Comparison of ENCODE assay signal across 18 cellular contexts in the genomic region with DNA sequence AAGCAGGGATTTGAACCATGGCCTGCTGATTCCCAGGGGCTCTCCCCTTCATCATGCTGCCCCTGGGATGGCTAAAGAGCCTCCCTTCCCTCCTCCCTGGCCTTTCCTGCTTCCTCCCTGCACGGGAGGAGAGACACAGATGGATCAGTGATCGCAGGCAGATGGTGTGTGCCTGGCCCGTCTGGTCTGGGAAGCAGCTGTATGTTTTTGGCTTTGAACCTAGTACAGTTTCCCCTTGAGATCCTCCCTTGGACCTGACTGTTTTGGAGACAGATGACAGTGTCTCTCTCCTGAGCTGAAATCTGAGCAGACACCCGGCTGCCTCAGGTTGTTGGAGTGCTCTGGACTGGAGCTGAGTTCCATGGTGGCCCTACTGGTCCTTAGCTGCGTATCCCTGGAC. TPM values are rescaled to one million over a fixed set of nuclear protein-coding genes. Genes with fewer than 3 reads are reported as not detected.
DNase-seq lines count a peak whose midpoint lies in the region; ATAC-seq, FAIRE-seq and TF ChIP-seq lines count a peak whose summit lies in the region.
"Had no signal": no experiment of that assay in that cellular context is flagged by ENCODE, and none has a peak within 500 bp of the region (broad histone marks: within the 10 kb centered on the region; RNA-seq: fewer than 3 reads in every experiment).

No MANE protein-coding gene starts in this region.

- no peak for DNase-seq in GM23338 (ENCODE audit: low spot score)
- peak; percentile 0 for DNase-seq in NCI-H446 treated with DMSO at 0.1 percent for 48 hours (lab: John Stamatoyannopoulos, UW)
- no peak for DNase-seq in H1 (ENCODE audit: low read depth in 1 of 2, low spot score in 2 of 2)
- no peak for DNase-seq in stimulated activated effector memory CD8-positive, alpha-beta T cell treated with anti-CD3 and anti-CD28 coated beads, Interleukin-12 subunit alpha, Interleukin-12 subunit beta, amount 100 ng/mL, for 72 hours (ENCODE audit: low spot score in 2 of 2)
- no peak for DNase-seq in trophoblast cell
- no peak for DNase-seq in MV-4-11 (lab: John Stamatoyannopoulos, UW)
- DNase-seq: AML-193; Caco-2; CD4-positive, CD25-positive, alpha-beta regulatory T cell; NCI-H1436; NCI-H2107; Right ventricle myocardium superior; SK-N-SH; T-helper 1 cell had no signal

- H4K8ac ChIP-seq in H1 (ENCODE audit: extremely low read depth, insufficient read depth, low read length): no peak overlapping the region
- no peak overlapping the region for H4K8ac ChIP-seq in trophoblast cell (ENCODE audit: low read depth, low read length)

- H3K79me1 ChIP-seq in H1 (ENCODE audit: low read depth, low read length) (no peaks in the 10 kb centered on the region), trophoblast cell (ENCODE audit: low read length) (no peaks in the 10 kb centered on the region)

- TF ChIP-seq CTCF in GM23338 (conservative IDR thresholded peaks at IDR 0.05; ENCODE audit: low read depth in 2 of 2) (no peak), H1 (IDR thresholded peaks at IDR 0.05; ENCODE audit: control extremely low read depth in 1 of 3, insufficient read depth in 1 of 3, low read depth in 1 of 3, low read length in 3 of 3) (no peak)

- H3K4ac ChIP-seq in H1 (replicated peaks; ENCODE audit: insufficient read length, low read depth, low read length) (no peak overlapping the region), trophoblast cell (ENCODE audit: low read depth, low read length) (no peak overlapping the region)

- H3K4me1 ChIP-seq in GM23338 (ENCODE audit: insufficient read depth) (no peaks in the 10 kb centered on the region), H1 (replicated peaks in 1 of 4; ENCODE audit: control insufficient read depth in 3 of 4, insufficient read depth in 4 of 4, low read length in 3 of 4) (no peaks in the 10 kb centered on the region), trophoblast cell (ENCODE audit: control insufficient read depth in 1 of 2, insufficient read depth in 2 of 2, low read length in 2 of 2) (peaks cover 0 to 5% of the 10 kb centered on the region in 2 experiments)
- H3K4me1 ChIP-seq: HAP-1 had no signal

- CTCF ChIA-PET in H1 (lab: Charles Lee; ENCODE audit: partially characterized antibody): interaction anchor here (1.6 kb wide), 1 partner anchor 31 kb away, joined by 5 read pairs; no protein-coding TSS in a partner anchor

- peaks cover 3% of the 10 kb centered on the region; the same call in 2 of the 3 replicates for H3K9me3 Mint-ChIP-seq in GM23338
- peaks cover 2% of the 10 kb centered on the region for H3K9me3 Mint-ChIP-seq in stimulated activated effector memory CD8-positive, alpha-beta T cell treated with anti-CD3 and anti-CD28 coated beads, Interleukin-12 subunit alpha, Interleukin-12 subunit beta, amount 100 ng/mL, for 72 hours

- H3K23ac ChIP-seq in H1 (ENCODE audit: insufficient read length) (no peak overlapping the region), trophoblast cell (ENCODE audit: low read length) (no peak overlapping the region)

- no peak overlapping the region for H3K4me3 ChIP-seq in GM23338
- H3K4me3 ChIP-seq in H1 (ENCODE audit: extremely low read depth in 1 of 4, insufficient read depth in 2 of 4, low read depth in 3 of 4, low read length in 4 of 4): no peak overlapping the region
- H3K4me3 ChIP-seq in trophoblast cell (ENCODE audit: low read depth, low read length): no peak overlapping the region
- H3K4me3 ChIP-seq: HAP-1, K562 had no signal

- H3K27me3 ChIP-seq in GM23338 (ENCODE audit: insufficient read depth) (no peaks in the 10 kb centered on the region), H1 (replicated peaks in 1 of 4; ENCODE audit: control insufficient read depth in 3 of 4, extremely low read depth in 1 of 4, insufficient read depth in 3 of 4, low read length in 3 of 4) (no peaks in the 10 kb centered on the region), trophoblast cell (ENCODE audit: insufficient read depth, low read length) (no peaks in the 10 kb centered on the region)

- H3K9me3 ChIP-seq in H1 (ENCODE audit: insufficient read depth in 2 of 2, low read depth in 1 of 2, low read length in 1 of 2) (no peaks in the 10 kb centered on the region), trophoblast cell (ENCODE audit: insufficient read depth, low read depth, low read length) (no peaks in the 10 kb centered on the region)

- 0 out of 2 replicates have a peak overlapping the region, but pooled peaks have one; percentile 32 for H2AFZ ChIP-seq in GM23338
- H2AFZ ChIP-seq in H1 (ENCODE audit: low read length): no peak overlapping the region
- H2AFZ ChIP-seq in trophoblast cell (ENCODE audit: insufficient read depth, low read length, poor library complexity): no peak overlapping the region

- H4K5ac ChIP-seq in H1 (ENCODE audit: insufficient read length, low read depth, low read length): no peak overlapping the region

- H3K56ac ChIP-seq in H1 (replicated peaks; ENCODE audit: insufficient read length, low read depth, low read length): no peak overlapping the region

- no peak for TF ChIP-seq EP300 in H1 (IDR thresholded peaks at IDR 0.05; ENCODE audit: borderline replicate concordance in 1 of 2, low read depth in 2 of 2, low read length in 2 of 2)

- H3K14ac ChIP-seq in H1 (ENCODE audit: insufficient read length): no peak overlapping the region
- H3K14ac ChIP-seq in trophoblast cell (ENCODE audit: low read length): no peak overlapping the region

- H3K18ac ChIP-seq in H1 (ENCODE audit: extremely low read depth, low read length) (no peak overlapping the region), trophoblast cell (ENCODE audit: low read length) (no peak overlapping the region)

- H2BK12ac ChIP-seq in H1 (ENCODE audit: low read depth, low read length): no peak overlapping the region
- no peak overlapping the region for H2BK12ac ChIP-seq in trophoblast cell (ENCODE audit: low read length)

- no peak overlapping the region for H3K27ac Mint-ChIP-seq in GM23338
- H3K27ac Mint-ChIP-seq in stimulated activated effector memory CD8-positive, alpha-beta T cell treated with anti-CD3 and anti-CD28 coated beads, Interleukin-12 subunit alpha, Interleukin-12 subunit beta, amount 100 ng/mL, for 72 hours: peak overlapping the region; percentile 7
- H3K27ac Mint-ChIP-seq: CD4-positive, CD25-positive, alpha-beta regulatory T cell had no signal

- H3K9me2 ChIP-seq in GM23338 (ENCODE audit: insufficient read depth): no peaks in the 10 kb centered on the region
- H3K9me2 ChIP-seq: SK-N-SH had no signal

- H2BK15ac ChIP-seq in H1 (ENCODE audit: low read length): no peak overlapping the region

- H3K23me2 ChIP-seq in H1 (ENCODE audit: low read depth, low read length): no peaks in the 10 kb centered on the region

- no peaks in the 10 kb centered on the region for H3F3A ChIP-seq in GM23338 (replicated peaks; ENCODE audit: low read depth)

- peaks cover 3% of the 10 kb centered on the region for H3K27me3 Mint-ChIP-seq in GM23338 (ENCODE audit: insufficient read depth, low read depth, poor library complexity)

- no peak overlapping the region for H4K12ac ChIP-seq in trophoblast cell (ENCODE audit: low read depth, low read length)

- no peak overlapping the region for H2BK5ac ChIP-seq in H1 (ENCODE audit: low read depth, low read length)
- H2BK5ac ChIP-seq in trophoblast cell (ENCODE audit: low read depth, low read length, poor library complexity): no peak overlapping the region

- no peak overlapping the region for H3K27ac ChIP-seq in GM23338 (ENCODE audit: low read depth)
- H3K27ac ChIP-seq in H1 (ENCODE audit: low read depth, low read length): no peak overlapping the region
- H3K27ac ChIP-seq in trophoblast cell (ENCODE audit: low read depth, low read length): no peak overlapping the region

- H3K9ac ChIP-seq in H1 (replicated peaks in 1 of 4; ENCODE audit: extremely low read depth in 1 of 4, low read depth in 3 of 4, low read length in 3 of 4) (no peak overlapping the region), trophoblast cell (ENCODE audit: low read length) (no peak overlapping the region)
- H3K9ac ChIP-seq: SK-N-SH had no signal

- no peak overlapping the region for H3K4me3 Mint-ChIP-seq in GM23338
- no peak overlapping the region for H3K4me3 Mint-ChIP-seq in stimulated activated effector memory CD8-positive, alpha-beta T cell treated with anti-CD3 and anti-CD28 coated beads, Interleukin-12 subunit alpha, Interleukin-12 subunit beta, amount 100 ng/mL, for 72 hours

- FAIRE-seq in H1 (lab: Jason Lieb, UNC): no peak
- FAIRE-seq: K562, RCC 7860 had no signal

- POLR2A ChIA-PET in H1 (lab: Charles Lee; ENCODE audit: partially characterized antibody): no interaction called here

- ATAC-seq in GM23338 (no peak), GM21529 (IDR thresholded peaks at IDR 0.05; ENCODE audit: unreplicated experiment) (no peak)
- no peak for ATAC-seq in stimulated activated effector memory CD8-positive, alpha-beta T cell treated with anti-CD3 and anti-CD28 coated beads, Interleukin-12 subunit alpha, Interleukin-12 subunit beta, amount 100 ng/mL, for 72 hours
- ATAC-seq: K562 had no signal

- no peak for TF ChIP-seq RAD21 in H1 (IDR thresholded peaks at IDR 0.05 in 1 of 2, conservative IDR thresholded peaks at IDR 0.05 in 1 of 2; ENCODE audit: low read depth in 2 of 2, low read length in 2 of 2)

- TF ChIP-seq POLR2A in H1 (IDR thresholded peaks at IDR 0.05; ENCODE audit: control extremely low read depth in 1 of 2, low read depth in 2 of 2, low read length in 2 of 2): no peak

- H3K4me2 ChIP-seq in GM23338 (no peak overlapping the region), H1 (ENCODE audit: insufficient read depth in 1 of 2, low read depth in 2 of 2, low read length in 2 of 2) (no peak overlapping the region), trophoblast cell (ENCODE audit: low read length) (no peak overlapping the region)
- H3K4me2 ChIP-seq: SK-N-SH had no signal

- 90% methylated on average over 5 of the region's 5 CpGs; no CpG with 5 or more reads in 1 of the 2 experiments for WGBS in H1 (ENCODE audit: extremely low coverage in 1 of 2, insufficient coverage in 1 of 2, insufficient read length in 1 of 2, insufficient replicate concordance in 2 of 2, low coverage in 1 of 2, low lambda C conversion rate in 2 of 2, missing lambda C conversion rate in 1 of 2), 2 experiments
- WGBS in trophoblast cell (ENCODE audit: extremely low coverage, insufficient coverage, insufficient read length): no CpG with 5 or more reads among the region's 5 CpGs

- no peaks in the 10 kb centered on the region for H3K36me3 ChIP-seq in GM23338 (ENCODE audit: insufficient read depth)
- no peaks in the 10 kb centered on the region for H3K36me3 ChIP-seq in H1 (ENCODE audit: control insufficient read depth in 2 of 4, insufficient read depth in 4 of 4, low read length in 3 of 4)
- no peaks in the 10 kb centered on the region for H3K36me3 ChIP-seq in trophoblast cell (ENCODE audit: control insufficient read depth in 1 of 2, insufficient read depth in 2 of 2, low read length in 2 of 2)
- H3K36me3 ChIP-seq: HAP-1 had no signal

- H3K36me3 Mint-ChIP-seq in GM23338 (ENCODE audit: low read depth): no peaks in the 10 kb centered on the region
- no peaks in the 10 kb centered on the region for H3K36me3 Mint-ChIP-seq in stimulated activated effector memory CD8-positive, alpha-beta T cell treated with anti-CD3 and anti-CD28 coated beads, Interleukin-12 subunit alpha, Interleukin-12 subunit beta, amount 100 ng/mL, for 72 hours

- H3K79me2 ChIP-seq in GM23338 (replicated peaks; ENCODE audit: insufficient read depth) (no peaks in the 10 kb centered on the region), H1 (ENCODE audit: control insufficient read depth in 1 of 2, insufficient read depth in 2 of 2, low read length in 2 of 2) (no peaks in the 10 kb centered on the region), trophoblast cell (ENCODE audit: control insufficient read depth, insufficient read depth, low read length, poor library complexity) (no peaks in the 10 kb centered on the region)

- H2AK5ac ChIP-seq in H1 (ENCODE audit: low read depth, low read length): no peak overlapping the region
- no peak overlapping the region for H2AK5ac ChIP-seq in trophoblast cell (ENCODE audit: low read length)

- H4K20me1 ChIP-seq in GM23338 (replicated peaks; ENCODE audit: insufficient read depth): no peaks in the 10 kb centered on the region
- H4K20me1 ChIP-seq in H1 (replicated peaks in 1 of 2; ENCODE audit: control insufficient read depth in 1 of 2, insufficient read depth in 2 of 2, low read length in 2 of 2): no peaks in the 10 kb centered on the region

- H3K4me1 Mint-ChIP-seq in GM23338: no peaks in the 10 kb centered on the region
- no peaks in the 10 kb centered on the region for H3K4me1 Mint-ChIP-seq in stimulated activated effector memory CD8-positive, alpha-beta T cell treated with anti-CD3 and anti-CD28 coated beads, Interleukin-12 subunit alpha, Interleukin-12 subunit beta, amount 100 ng/mL, for 72 hours
- H3K4me1 Mint-ChIP-seq: CD4-positive, CD25-positive, alpha-beta regulatory T cell had no signal

- H4K91ac ChIP-seq in H1 (replicated peaks; ENCODE audit: insufficient read length, low read length) (no peak overlapping the region), trophoblast cell (ENCODE audit: low read depth, low read length) (no peak overlapping the region)

- 0 out of 2 replicates have a peak overlapping the region, but pooled peaks have one; percentile 48 for H2BK20ac ChIP-seq in H1 (ENCODE audit: low read length)

- H2BK120ac ChIP-seq in H1 (replicated peaks; ENCODE audit: low read depth, low read length) (no peak overlapping the region), trophoblast cell (ENCODE audit: insufficient read depth, low read length, poor library complexity) (no peak overlapping the region)

RNA-seq across cellular contexts. Expression of a gene that starts 29.0 kb away (rescaled TPM):
- total RNA-seq in GM23338 (2014; rRNA removed; shearing (Covaris generic)): 2.1 and 2.3 TPM in 2 replicates
- polyA plus RNA-seq in GM23338 (2016; fragmentation: Nextera tagmentation; extraction: Ambion mirVana): 2.1 and 2.9 TPM in 2 replicates
- total RNA-seq in H1 (2021; fragmentation: NEBNext Ultra II Directional; extraction: Animal tissue kit (Norgen Biotek cat#: 25700)): 2.8 and 3.6 TPM in 2 replicates
- polyA plus RNA-seq in H1 (2011; rRNA removed): 1.2 and 2.6 TPM in 2 replicates
- 2.7 TPM for polyA plus RNA-seq in H1 (2011; cell fraction: cytosol; rRNA removed)
- polyA plus RNA-seq in H1 (2011; cell fraction: nucleus; rRNA removed): 12.0 TPM
- 2.1 to 2.4 TPM (median 2.3 TPM) in 4 replicates for polyA plus RNA-seq in H1 (2012, experiment 1 of 2)
- polyA plus RNA-seq in H1 (2012, experiment 2 of 2): 0.88 TPM
- polyA plus RNA-seq in H1 (2013, experiment 1 of 2): 2.2 TPM
- 2.4 TPM for polyA plus RNA-seq in H1 (2013, experiment 2 of 2)
- 1.7 and 4.0 TPM in 2 replicates for polyA minus RNA-seq in H1 (2011; rRNA and poly(A)+ RNA removed)
- polyA minus RNA-seq in H1 (2011; cell fraction: cytosol; rRNA and poly(A)+ RNA removed): 4.5 TPM
- 3.3 TPM for polyA minus RNA-seq in H1 (2011; cell fraction: nucleus; rRNA and poly(A)+ RNA removed)
- polyA plus RNA-seq in trophoblast cell (2013): 10.4 and 10.8 TPM in 2 replicates
- total RNA-seq: CD4-positive, CD25-positive, alpha-beta regulatory T cell; Right ventricle myocardium superior had no signal
- polyA plus RNA-seq: K562 had no signal

RNA-seq across cellular contexts. Expression of a gene that starts 44.6 kb away (rescaled TPM):
- total RNA-seq in GM23338 (2014; rRNA removed; shearing (Covaris generic)): 0.43 and 0.76 TPM in 2 replicates
- polyA plus RNA-seq in GM23338 (2016; fragmentation: Nextera tagmentation; extraction: Ambion mirVana) (0.70 and 0.95 TPM in 2 replicates), H1 (2011; rRNA removed) (0.52 and 0.70 TPM in 2 replicates)
- total RNA-seq in H1 (2021; fragmentation: NEBNext Ultra II Directional; extraction: Animal tissue kit (Norgen Biotek cat#: 25700)): 1.1 and 1.6 TPM in 2 replicates
- polyA plus RNA-seq in H1 (2011; cell fraction: cytosol; rRNA removed): 0.61 TPM
- polyA plus RNA-seq in H1 (2011; cell fraction: nucleus; rRNA removed): 0.64 TPM
- 0.36 to 1.2 TPM (median 0.46 TPM) in 4 replicates for polyA plus RNA-seq in H1 (2012, experiment 1 of 2)
- 0.22 TPM for polyA plus RNA-seq in H1 (2012, experiment 2 of 2)
- polyA plus RNA-seq in H1 (2013, experiment 1 of 2): 0.71 TPM
- 0.99 TPM for polyA plus RNA-seq in H1 (2013, experiment 2 of 2)
- not detected in 2 replicates for polyA minus RNA-seq in H1 (2011; rRNA and poly(A)+ RNA removed)
- not detected for polyA minus RNA-seq in H1 (2011; cell fraction: cytosol; rRNA and poly(A)+ RNA removed)
- not detected for polyA minus RNA-seq in H1 (2011; cell fraction: nucleus; rRNA and poly(A)+ RNA removed)
- 0.29 and 0.42 TPM in 2 replicates for polyA plus RNA-seq in trophoblast cell (2013)
- total RNA-seq: Caco-2; CD4-positive, CD25-positive, alpha-beta regulatory T cell; K562 had no signal
- polyA plus RNA-seq: CD4-positive, CD25-positive, alpha-beta regulatory T cell; K562 had no signal
